8 cellular contexts compared by ENCODE assay signal in genomic region chr11:75562836-75563484, GRCh38. TPM values are rescaled to one million over a fixed set of nuclear protein-coding genes. Genes with fewer than 3 reads are reported as not detected.
DNase-seq lines count a peak whose midpoint lies in the region; ATAC-seq and TF ChIP-seq lines count a peak whose summit lies in the region.

No MANE protein-coding gene starts in this region.

- H3K27ac ChIP-seq in right cardiac atrium (ENCODE audit: low read length) (peak overlapping the region; percentile 100), gastrocnemius medialis (peak overlapping the region; percentile 95 to 100 (median 99))

- H3K9me3 ChIP-seq in right cardiac atrium (ENCODE audit: control insufficient read depth, low read length) (no peaks in the 10 kb centered on the region), gastrocnemius medialis (no peaks in the 10 kb centered on the region)

- TF ChIP-seq CTCF in AG10803 (conservative IDR thresholded peaks at IDR 0.05; ENCODE audit: low read length) = no peak
- no peak for TF ChIP-seq CTCF in gastrocnemius medialis (IDR thresholded peaks at IDR 0.05 in 4 of 5, conservative IDR thresholded peaks at IDR 0.05 in 1 of 5)

- H3K36me3 Mint-ChIP-seq in activated naive CD4-positive, alpha-beta T cell treated with anti-CD3 and anti-CD28 coated beads, Interleukin-2, amount 50 U/mL, for 72 hours = peaks cover 0 to 8% of the 10 kb centered on the region in 2 donors

- DNase-seq in AG10803 (ENCODE audit: low read depth) (peak; percentile 67), HT1080 (ENCODE audit: low read depth) (peak; percentile 90), right cardiac atrium (peak; percentile 72 to 84 (median 82)), gastrocnemius medialis (no peak)
- no peak for DNase-seq in activated naive CD4-positive, alpha-beta T cell treated with anti-CD3 and anti-CD28 coated beads, Interleukin-2, amount 50 U/mL, for 72 hours (ENCODE audit: low spot score in 2 of 2)

- intact Hi-C loops in right cardiac atrium (cut with DNase I) = no loop called here
- intact Hi-C loops in gastrocnemius medialis (cut with DNase I; ENCODE audit: low total_unique reads) = no loop called here

- peaks cover 0 to 14% of the 10 kb centered on the region in 2 donors for H3K36me3 ChIP-seq in gastrocnemius medialis

- in situ Hi-C loops in gastrocnemius medialis (cut with MboI; ENCODE audit: low sequenced_read_pairs in 4 of 4) = no loop called here

- TF ChIP-seq POLR2A in gastrocnemius medialis (IDR thresholded peaks at IDR 0.05) = no peak

- no peaks in the 10 kb centered on the region for H3K9me3 Mint-ChIP-seq in activated naive CD4-positive, alpha-beta T cell treated with anti-CD3 and anti-CD28 coated beads, Interleukin-2, amount 50 U/mL, for 72 hours

- no peak for ATAC-seq in activated naive CD4-positive, alpha-beta T cell treated with anti-CD3 and anti-CD28 coated beads, Interleukin-2, amount 50 U/mL, for 72 hours
- peak; percentile 0 to 47 for ATAC-seq in right cardiac atrium
- ATAC-seq in gastrocnemius medialis = peak in 1 of 2 donors; percentile 33
- ATAC-seq in GM21390 (IDR thresholded peaks at IDR 0.05; ENCODE audit: unreplicated experiment) = no peak
- no peak for ATAC-seq in HG02870 (IDR thresholded peaks at IDR 0.05; ENCODE audit: unreplicated experiment)
- no peak for ATAC-seq in GM19395 (IDR thresholded peaks at IDR 0.05; ENCODE audit: unreplicated experiment)

- WGBS in right cardiac atrium = 3% methylated on average over 16 of the region's 16 CpGs

- H3K27ac Mint-ChIP-seq in activated naive CD4-positive, alpha-beta T cell treated with anti-CD3 and anti-CD28 coated beads, Interleukin-2, amount 50 U/mL, for 72 hours = peak overlapping the region; percentile 93 to 99

- peaks cover 31% of the 10 kb centered on the region for H3K4me1 ChIP-seq in right cardiac atrium (ENCODE audit: control insufficient read depth, insufficient read depth, low read length)
- H3K4me1 ChIP-seq in gastrocnemius medialis = peaks cover 50 to 66% of the 10 kb centered on the region in 2 donors

- no peaks in the 10 kb centered on the region for H3K27me3 ChIP-seq in right cardiac atrium (ENCODE audit: control insufficient read depth, insufficient read depth)
- no peaks in the 10 kb centered on the region for H3K27me3 ChIP-seq in gastrocnemius medialis

- H3K4me3 ChIP-seq in AG10803 (ENCODE audit: low read length) (peak overlapping the region; percentile 99), right cardiac atrium (ENCODE audit: low read length) (peak overlapping the region; percentile 88), gastrocnemius medialis (peak overlapping the region; percentile 90 to 98 (median 96))

RNA-seq across cellular contexts. Expression of gene SERPINH1, which starts 0.9 kb away (rescaled TPM):
- total RNA-seq in HT1080 (2014; rRNA removed; shearing (Covaris generic)) = 241 and 271 TPM in 2 replicates
- 297 and 311 TPM in 2 replicates for polyA plus RNA-seq in HT1080 (2015; cell fraction: cytosol; rRNA removed)
- polyA plus RNA-seq in HT1080 (2015; cell fraction: nucleus; rRNA removed) = 623 and 661 TPM in 2 replicates
- total RNA-seq in activated naive CD4-positive, alpha-beta T cell treated with anti-CD3 and anti-CD28 coated beads, Interleukin-2, amount 50 U/mL, for 72 hours = 10 to 100 TPM in 1 of 2 donors, 1 to 10 TPM in 1; 8.2 to 24.5 TPM
- total RNA-seq in right cardiac atrium (100 to 1,000 TPM in 1 of 4 donors, 10 to 100 TPM in 3; 50.5 to 109 (median 72.7) TPM), gastrocnemius medialis (10 to 100 TPM; 18.5 to 42.4 (median 34.8) TPM)
- 53.2 TPM for polyA plus RNA-seq in right cardiac atrium

RNA-seq across cellular contexts. Expression of gene GDPD5, which starts 37.2 kb away (rescaled TPM):
- total RNA-seq in HT1080 (2014; rRNA removed; shearing (Covaris generic)) = 47.3 and 53.2 TPM in 2 replicates
- polyA plus RNA-seq in HT1080 (2015; cell fraction: cytosol; rRNA removed) = 26.4 and 30.4 TPM in 2 replicates
- 64.1 and 87.2 TPM in 2 replicates for polyA plus RNA-seq in HT1080 (2015; cell fraction: nucleus; rRNA removed)
- total RNA-seq in activated naive CD4-positive, alpha-beta T cell treated with anti-CD3 and anti-CD28 coated beads, Interleukin-2, amount 50 U/mL, for 72 hours = 10 to 100 TPM; 13.4 to 22.7 TPM
- total RNA-seq in right cardiac atrium (1 to 10 TPM; 5.3 to 8.2 (median 6.8) TPM), gastrocnemius medialis (10 to 100 TPM in 3 of 4 donors, 1 to 10 TPM in 1; 5.6 to 12.6 (median 11.2) TPM)
- 8.5 TPM for polyA plus RNA-seq in right cardiac atrium

Comparison
In these comparisons a context has a peak if more than half of its experiments do, and no peak if none do; other contexts are left out.
1. DNase-seq: peak in AG10803 (single experiment), HT1080 (single experiment) and right cardiac atrium (3 of 3); none in activated naive CD4-positive, alpha-beta T cell treated with anti-CD3 and anti-CD28 coated beads, Interleukin-2, amount 50 U/mL, for 72 hours (0 of 2) and gastrocnemius medialis (0 of 2).
2. ATAC-seq: peak in right cardiac atrium (2 of 2); none in activated naive CD4-positive, alpha-beta T cell treated with anti-CD3 and anti-CD28 coated beads, Interleukin-2, amount 50 U/mL, for 72 hours (0 of 2), GM21390 (single experiment), HG02870 (single experiment) and GM19395 (single experiment).
3. Peak in every context shown above with its lines, with median percentiles within 50 percentile points of each other: H3K4me3 ChIP-seq.